ENCODE assay signal across 25 cellular contexts in genomic region chr20:14065774-14066173, GRCh38.
"Had no signal": no experiment of that assay in that cellular context is flagged by ENCODE, and none has a peak within 500 bp of the region (broad histone marks: within the 10 kb centered on the region; RNA-seq: fewer than 3 reads in every experiment).

No MANE protein-coding gene starts in this region.

- H3K9me3 ChIP-seq: neutrophil, psoas muscle, stomach, thoracic aorta, thyroid gland, tibial nerve, upper lobe of right lung, uterus had no signal

- H2AFZ ChIP-seq: parathyroid adenoma had no signal

- DNase-seq: naive B cell; naive thymus-derived CD8-positive, alpha-beta T cell; nephron progenitor cell; nucleus accumbens; posterior cingulate gyrus; psoas muscle; right cardiac atrium; stimulated activated CD4-positive, alpha-beta T cell treated with anti-CD3 and anti-CD28 coated beads, Interleukin-15, amount 100 ng/mL, for 24 hours; stimulated activated CD4-positive, alpha-beta T cell treated with anti-CD3 and anti-CD28 coated beads, Interleukin-2, amount 100 ng/mL, for 24 hours; stimulated activated CD4-positive, alpha-beta T cell treated with anti-CD3 and anti-CD28 coated beads, Interleukin-2, amount 100 ng/mL, for 48 hours; stimulated activated CD4-positive, alpha-beta T cell treated with anti-CD3 and anti-CD28 coated beads, Interleukin-4, amount 100 ng/mL, for 24 hours; stimulated activated naive B cell treated with anti-CD40 and anti-IgM and Interleukin-4, amounts not matched to agents 10 μg/mL and 1 μg/mL and 100 μg/mL, for 72 hours; stimulated activated naive CD4-positive, alpha-beta T cell treated with Interleukin-2 at 50 U/mL for 16 hours; stomach; thyroid gland; upper lobe of right lung; uterus had no signal

- H3K36me3 ChIP-seq: neutrophil, stomach, thoracic aorta, thyroid gland, tibial nerve, upper lobe of right lung, uterus had no signal

- H3K27ac ChIP-seq: neutrophil, parathyroid adenoma, psoas muscle, skin epidermis, stomach, thoracic aorta, thyroid gland, tibial nerve, upper lobe of right lung, uterus had no signal

- ATAC-seq: naive thymus-derived CD8-positive, alpha-beta T cell; natural killer cell treated with Interleukin-12 subunit alpha and Interleukin-12 subunit beta and Interleukin-15 and Interleukin-18, amount 100 ng/mL, for 72 hours; psoas muscle; right cardiac atrium; sciatic nerve; stimulated activated effector memory CD8-positive, alpha-beta T cell treated with anti-CD3 and anti-CD28 coated beads, Interleukin-12 subunit alpha, Interleukin-12 subunit beta, amount 100 ng/mL, for 72 hours; stimulated activated naive B cell treated with anti-CD40 and anti-IgM and Interleukin-4, amounts not matched to agents 10 μg/mL and 1 μg/mL and 100 μg/mL, for 72 hours; upper lobe of right lung had no signal

- H3K4me3 ChIP-seq: psoas muscle, skin epidermis, stomach, thoracic aorta, thyroid gland, tibial nerve, upper lobe of right lung, uterus had no signal

- H3K79me2 ChIP-seq: parathyroid adenoma had no signal

- H3K9ac ChIP-seq: parathyroid adenoma had no signal

- H3K27me3 ChIP-seq: neutrophil, stomach, thyroid gland, tibial nerve, upper lobe of right lung, uterus had no signal

- H3K4me1 ChIP-seq: parathyroid adenoma, psoas muscle, stomach, thyroid gland, tibial nerve, upper lobe of right lung, uterus had no signal
